In the genomic region with DNA sequence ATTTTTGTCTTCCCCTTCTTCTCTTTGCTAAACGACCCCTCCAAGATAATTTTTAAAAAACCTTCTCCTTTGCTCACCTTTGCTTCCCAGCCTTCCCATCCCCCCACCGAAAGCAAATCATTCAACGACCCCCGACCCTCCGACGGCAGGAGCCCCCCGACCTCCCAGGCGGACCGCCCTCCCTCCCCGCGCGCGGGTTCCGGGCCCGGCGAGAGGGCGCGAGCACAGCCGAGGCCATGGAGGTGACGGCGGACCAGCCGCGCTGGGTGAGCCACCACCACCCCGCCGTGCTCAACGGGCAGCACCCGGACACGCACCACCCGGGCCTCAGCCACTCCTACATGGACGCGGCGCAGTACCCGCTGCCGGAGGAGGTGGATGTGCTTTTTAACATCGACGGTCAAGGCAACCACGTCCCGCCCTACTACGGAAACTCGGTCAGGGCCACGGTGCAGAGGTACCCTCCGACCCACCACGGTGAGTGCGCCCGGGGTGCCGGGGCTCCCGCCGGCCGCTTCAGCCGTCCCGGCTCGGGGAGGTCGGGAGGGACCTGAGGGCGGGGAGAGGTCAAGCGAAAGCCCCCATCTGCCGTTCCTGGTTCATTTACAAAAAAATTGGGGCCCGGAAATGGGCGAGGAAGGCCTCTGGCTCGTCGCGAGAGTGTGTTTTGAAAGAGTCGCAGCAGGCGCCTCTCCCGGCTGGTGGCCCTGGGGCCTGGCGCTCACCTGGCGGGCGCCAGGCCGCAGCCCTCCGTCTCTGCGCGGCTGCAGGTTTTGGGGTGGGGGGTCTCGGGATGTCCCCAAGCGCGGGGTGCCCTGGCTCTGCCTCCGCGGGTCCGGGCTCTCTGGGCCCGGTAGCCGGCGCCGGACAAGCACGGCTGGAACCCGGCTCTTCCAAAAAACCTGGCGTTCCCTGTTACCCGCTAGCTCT, we compare ENCODE assay signal across 10 cellular contexts. TPM values are rescaled to one million over a fixed set of nuclear protein-coding genes. Genes with fewer than 3 reads are reported as not detected.
DNase-seq lines count a peak whose midpoint lies in the region; ATAC-seq, FAIRE-seq and TF ChIP-seq lines count a peak whose summit lies in the region.
"Had no signal": no experiment of that assay in that cellular context is flagged by ENCODE, and none has a peak within 500 bp of the region (broad histone marks: within the 10 kb centered on the region; RNA-seq: fewer than 3 reads in every experiment).

No MANE protein-coding gene starts in this region.

- TF ChIP-seq POLR2A in H1 (IDR thresholded peaks at IDR 0.05; ENCODE audit: control extremely low read depth in 1 of 2, low read depth in 2 of 2, low read length in 2 of 2) = no peak

- no peaks in the 10 kb centered on the region for H3K79me1 ChIP-seq in H1 (ENCODE audit: low read depth, low read length)

- peaks cover 25% of the 10 kb centered on the region for H3K27me3 ChIP-seq in CD4-positive, alpha-beta T cell (ENCODE audit: control insufficient read depth, insufficient read depth, low read length)
- H3K27me3 ChIP-seq in Loucy (ENCODE audit: insufficient read depth, low read length, poor library complexity, severe bottlenecking) (peaks cover 32% of the 10 kb centered on the region), H1 (replicated peaks in 1 of 4; ENCODE audit: control insufficient read depth in 3 of 4, extremely low read depth in 1 of 4, insufficient read depth in 3 of 4, low read length in 3 of 4) (peaks cover 77 to 98% (median 96%) of the 10 kb centered on the region in 4 experiments; a peak in 6 of 7 replicates)

- no peak overlapping the region for H2BK120ac ChIP-seq in H1 (replicated peaks; ENCODE audit: low read depth, low read length)

- H3K4ac ChIP-seq in H1 (replicated peaks; ENCODE audit: insufficient read length, low read depth, low read length) = no peak overlapping the region

- peaks cover 60% of the 10 kb centered on the region for H3K36me3 Mint-ChIP-seq in CD4-positive, alpha-beta T cell (ENCODE audit: low read depth)
- H3K36me3 Mint-ChIP-seq in nephron (ENCODE audit: low read depth) = peaks cover 21% of the 10 kb centered on the region

- peak overlapping the region; percentile 82; the same call in 1 of the 2 replicates for H2BK5ac ChIP-seq in H1 (ENCODE audit: low read depth, low read length)

- H3K27me3 Mint-ChIP-seq in CD4-positive, alpha-beta T cell = peaks cover 26% of the 10 kb centered on the region
- peaks cover 99% of the 10 kb centered on the region for H3K27me3 Mint-ChIP-seq in nephron (ENCODE audit: low read depth)

- no peak for FAIRE-seq in H1 (lab: Jason Lieb, UNC)
- FAIRE-seq: G401.6 had no signal

- H2BK12ac ChIP-seq in H1 (ENCODE audit: low read depth, low read length) = peak overlapping the region; percentile 96; the same call in 1 of the 2 replicates

- H2AFZ ChIP-seq in Loucy (ENCODE audit: low read length) (no peak overlapping the region; the same call in 1 of the 2 replicates), H1 (ENCODE audit: low read length) (no peak overlapping the region)

- peak overlapping the region; percentile 86; the same call in 1 of the 2 replicates for H2BK20ac ChIP-seq in H1 (ENCODE audit: low read length)

- TF ChIP-seq CTCF in CD4-positive, alpha-beta T cell (IDR thresholded peaks at IDR 0.05) = no peak
- no peak for TF ChIP-seq CTCF in Loucy (conservative IDR thresholded peaks at IDR 0.05; ENCODE audit: low read length)
- no peak for TF ChIP-seq CTCF in H1 (IDR thresholded peaks at IDR 0.05; ENCODE audit: control extremely low read depth in 1 of 3, insufficient read depth in 1 of 3, low read depth in 1 of 3, low read length in 3 of 3)
- no peak for TF ChIP-seq CTCF in nephron (IDR thresholded peaks at IDR 0.05; ENCODE audit: unreplicated experiment in 3 of 3)

- H3K56ac ChIP-seq in H1 (replicated peaks; ENCODE audit: insufficient read length, low read depth, low read length) = no peak overlapping the region

- no peak for TF ChIP-seq RAD21 in H1 (IDR thresholded peaks at IDR 0.05 in 1 of 2, conservative IDR thresholded peaks at IDR 0.05 in 1 of 2; ENCODE audit: low read depth in 2 of 2, low read length in 2 of 2)

- H3K14ac ChIP-seq in H1 (ENCODE audit: insufficient read length) = no peak overlapping the region

- H3K9me2 ChIP-seq in Loucy (replicated peaks; ENCODE audit: low read depth, low read length) = no peaks in the 10 kb centered on the region

- intact Hi-C loops in CD4-positive, alpha-beta T cell (cut with DNase I, micrococcal nuclease) = loop anchor here (2.0 to 10.0 kb wide), 12 partner anchors 82 to 1149 kb away; a partner anchor contains a TSS

- H3K4me1 Mint-ChIP-seq in CD4-positive, alpha-beta T cell (ENCODE audit: low read depth) = peaks cover 65% of the 10 kb centered on the region
- H3K4me1 Mint-ChIP-seq in nephron = peaks cover 49% of the 10 kb centered on the region

- no peak overlapping the region; the same call in 1 of the 2 replicates for H2BK15ac ChIP-seq in H1 (ENCODE audit: low read length)

- H3K4me1 ChIP-seq in Loucy (ENCODE audit: insufficient read depth, low read length, poor library complexity, severe bottlenecking) (peaks cover 3% of the 10 kb centered on the region), H1 (replicated peaks in 1 of 4; ENCODE audit: control insufficient read depth in 3 of 4, insufficient read depth in 4 of 4, low read length in 3 of 4) (peaks cover 18 to 45% (median 32%) of the 10 kb centered on the region in 4 experiments)

- H3K18ac ChIP-seq in H1 (ENCODE audit: extremely low read depth, low read length) = peak overlapping the region; percentile 24

- H4K20me1 ChIP-seq in Loucy (ENCODE audit: insufficient read depth, low read length, poor library complexity, severe bottlenecking) (peaks cover 53% of the 10 kb centered on the region), H1 (replicated peaks in 1 of 2; ENCODE audit: control insufficient read depth in 1 of 2, insufficient read depth in 2 of 2, low read length in 2 of 2) (peaks cover 12 to 17% of the 10 kb centered on the region in 2 experiments)

- H3K79me2 ChIP-seq in Loucy (ENCODE audit: insufficient read depth, low read length) (peaks cover 71% of the 10 kb centered on the region), H1 (ENCODE audit: control insufficient read depth in 1 of 2, insufficient read depth in 2 of 2, low read length in 2 of 2) (no peaks in the 10 kb centered on the region)

- DNase-seq in CD4-positive, alpha-beta T cell = peak in 3 of 10 experiments; percentile 36 to 38 (median 38)
- DNase-seq in H1 (ENCODE audit: low read depth in 1 of 2, low spot score in 2 of 2) (peak in 1 of 2 experiments; percentile 74), dedifferentiated amniotic fluid mesenchymal stem cell (ENCODE audit: extremely low spot score) (no peak), HT-29 (ENCODE audit: low spot score) (no peak), HCEC 1CT (no peak)
- DNase-seq: KBM-7 had no signal

- H3K23me2 ChIP-seq in H1 (ENCODE audit: low read depth, low read length) = peaks cover 19% of the 10 kb centered on the region

- H3K23ac ChIP-seq in H1 (ENCODE audit: insufficient read length) = no peak overlapping the region

- H3K9me3 Mint-ChIP-seq in CD4-positive, alpha-beta T cell = no peaks in the 10 kb centered on the region
- H3K9me3 Mint-ChIP-seq in nephron = peaks cover 3% of the 10 kb centered on the region

- peak overlapping the region; percentile 71 for H4K91ac ChIP-seq in H1 (replicated peaks; ENCODE audit: insufficient read length, low read length)

- no peak overlapping the region for H2AK5ac ChIP-seq in H1 (ENCODE audit: low read depth, low read length)

- H3K4me2 ChIP-seq in Loucy (ENCODE audit: low read depth, low read length, poor library complexity, severe bottlenecking) (peak overlapping the region; percentile 85), H1 (ENCODE audit: insufficient read depth in 1 of 2, low read depth in 2 of 2, low read length in 2 of 2) (peak overlapping the region; percentile 84 to 94)

- peak overlapping the region; percentile 76 for H3K27ac ChIP-seq in CD4-positive, alpha-beta T cell (ENCODE audit: low read depth, low read length)
- H3K27ac ChIP-seq in H1 (ENCODE audit: low read depth, low read length) = no peak overlapping the region

- peak overlapping the region; percentile 97 for H3K27ac Mint-ChIP-seq in CD4-positive, alpha-beta T cell
- peak overlapping the region in 1 of 3 experiments; percentile 55 for H3K27ac Mint-ChIP-seq in nephron

- no peak overlapping the region for H4K5ac ChIP-seq in H1 (ENCODE audit: insufficient read length, low read depth, low read length)

- H3K9ac ChIP-seq in Loucy (ENCODE audit: low read depth, low read length, poor library complexity, severe bottlenecking) (peak overlapping the region; percentile 99), H1 (replicated peaks in 1 of 4; ENCODE audit: extremely low read depth in 1 of 4, low read depth in 3 of 4, low read length in 3 of 4) (no peak overlapping the region)

- H3F3A ChIP-seq in Loucy (ENCODE audit: low read depth) = 0 out of 2 replicates have a peak, but pooled peaks cover 12% of the 10 kb centered on the region

- no peak for TF ChIP-seq EP300 in H1 (IDR thresholded peaks at IDR 0.05; ENCODE audit: borderline replicate concordance in 1 of 2, low read depth in 2 of 2, low read length in 2 of 2)

- peak overlapping the region; percentile 37; the same call in 1 of the 2 replicates for H4K8ac ChIP-seq in H1 (ENCODE audit: extremely low read depth, insufficient read depth, low read length)

- POLR2A ChIA-PET in CD4-positive, alpha-beta T cell (lab: Charles Lee) = interaction anchor here (0.6 to 1.2 kb wide), 3 partner anchors 82 to 276 kb away, joined by 3 to 4 read pairs (median 4); no protein-coding TSS in a partner anchor
- POLR2A ChIA-PET in H1 (lab: Charles Lee; ENCODE audit: partially characterized antibody) = no interaction called here

- ATAC-seq in CD4-positive, alpha-beta T cell (ENCODE audit: poor library complexity) = no peak
- ATAC-seq in GM21619 (IDR thresholded peaks at IDR 0.05; ENCODE audit: unreplicated experiment) = no peak

- peak overlapping the region; percentile 94 for H3K4me3 Mint-ChIP-seq in CD4-positive, alpha-beta T cell
- peak overlapping the region; percentile 81 to 86 (median 85) for H3K4me3 Mint-ChIP-seq in nephron

- H3K9me3 ChIP-seq in CD4-positive, alpha-beta T cell (ENCODE audit: control insufficient read depth, low read length) = no peaks in the 10 kb centered on the region
- H3K9me3 ChIP-seq in Loucy (ENCODE audit: insufficient read depth, low read depth, low read length) (no peaks in the 10 kb centered on the region), H1 (ENCODE audit: insufficient read depth in 2 of 2, low read depth in 1 of 2, low read length in 1 of 2) (no peaks in the 10 kb centered on the region)

- WGBS in H1 (ENCODE audit: extremely low coverage in 1 of 2, insufficient coverage in 1 of 2, insufficient read length in 1 of 2, insufficient replicate concordance in 2 of 2, low coverage in 1 of 2, low lambda C conversion rate in 2 of 2, missing lambda C conversion rate in 1 of 2), 2 experiments = 1% methylated on average over 70 of the region's 85 CpGs; no CpG with 5 or more reads in 1 of the 2 experiments

- H3K4me3 ChIP-seq in Loucy (ENCODE audit: low read length, poor library complexity, severe bottlenecking) (peak overlapping the region; percentile 97), H1 (ENCODE audit: extremely low read depth in 1 of 4, insufficient read depth in 2 of 4, low read depth in 3 of 4, low read length in 4 of 4) (peak overlapping the region; percentile 17 to 61 (median 36); a peak in 7 of 8 replicates)

- CTCF ChIA-PET in CD4-positive, alpha-beta T cell (lab: Charles Lee) = no interaction called here
- CTCF ChIA-PET in H1 (lab: Charles Lee; ENCODE audit: partially characterized antibody) = interaction anchor here (1.3 kb wide), 1 partner anchor 8 kb away, joined by 3 read pairs; no protein-coding TSS in a partner anchor

- H3K36me3 ChIP-seq in Loucy (ENCODE audit: insufficient read depth, low read length) (peaks cover 41% of the 10 kb centered on the region), H1 (ENCODE audit: control insufficient read depth in 2 of 4, insufficient read depth in 4 of 4, low read length in 3 of 4) (no peaks in the 10 kb centered on the region; a peak in 1 of 8 replicates)

RNA-seq across cellular contexts. Expression of a gene that starts 1.2 kb away (rescaled TPM):
- 100 to 1,000 TPM; 128 to 141 TPM for total RNA-seq in CD4-positive, alpha-beta T cell
- total RNA-seq in H1 (2021; fragmentation: NEBNext Ultra II Directional; extraction: Animal tissue kit (Norgen Biotek cat#: 25700)) = 0.43 and 0.80 TPM in 2 replicates
- polyA plus RNA-seq in H1 (2011; rRNA removed) = 0.02 and 0.11 TPM in 2 replicates
- 0.06 TPM for polyA plus RNA-seq in H1 (2011; cell fraction: cytosol; rRNA removed)
- polyA plus RNA-seq in H1 (2011; cell fraction: nucleus; rRNA removed) = 0.04 TPM
- polyA plus RNA-seq in H1 (2012, experiment 1 of 2) = 0.13 to 0.23 TPM (median 0.18 TPM) in 3 of 4 replicates, not detected in the other
- 0.21 TPM for polyA plus RNA-seq in H1 (2012, experiment 2 of 2)
- 0.30 TPM for polyA plus RNA-seq in H1 (2013, experiment 1 of 2)
- polyA plus RNA-seq in H1 (2013, experiment 2 of 2) = 0.29 TPM
- polyA minus RNA-seq in H1 (2011; rRNA and poly(A)+ RNA removed) = not detected in 2 replicates
- polyA minus RNA-seq in H1 (2011; cell fraction: cytosol; rRNA and poly(A)+ RNA removed) = not detected
- not detected for polyA minus RNA-seq in H1 (2011; cell fraction: nucleus; rRNA and poly(A)+ RNA removed)
- 0.86 and 1.4 TPM in 2 replicates for total RNA-seq in HT-29 (2014; rRNA removed; shearing (Covaris generic))

Comparison
In these comparisons a context has a peak if more than half of its experiments do, and no peak if none do; other contexts are left out.
1. RNA of a gene that starts 1.2 kb away (total RNA-seq): 128 to 141 TPM in CD4-positive, alpha-beta T cell; 0.86 to 1.4 TPM in HT-29 and 0.43 to 0.80 TPM in H1; every median in the first group is over 10 times any median in the second.